10 cellular contexts compared by ENCODE assay signal in genomic region chr6:141309295-141309694, GRCh38.
DNase-seq lines count a peak whose midpoint lies in the region; ATAC-seq and TF ChIP-seq lines count a peak whose summit lies in the region.
"Had no signal": no experiment of that assay in that cellular context is flagged by ENCODE, and none has a peak within 500 bp of the region (broad histone marks: within the 10 kb centered on the region; RNA-seq: fewer than 3 reads in every experiment).

No MANE protein-coding gene starts in this region.

- no peaks in the 10 kb centered on the region for H3K4me1 Mint-ChIP-seq in effector memory CD8-positive, alpha-beta T cell (ENCODE audit: low read depth in 2 of 2)
- H3K4me1 Mint-ChIP-seq: nephron progenitor cell had no signal

- no peaks in the 10 kb centered on the region for H3K9me3 Mint-ChIP-seq in effector memory CD8-positive, alpha-beta T cell

- H3K9me3 ChIP-seq in Loucy (ENCODE audit: insufficient read depth, low read depth, low read length) (no peaks in the 10 kb centered on the region), spleen (no peaks in the 10 kb centered on the region), gastrocnemius medialis (no peaks in the 10 kb centered on the region)
- H3K9me3 ChIP-seq: adrenal gland had no signal

- H4K20me1 ChIP-seq in Loucy (ENCODE audit: insufficient read depth, low read length, poor library complexity, severe bottlenecking): no peaks in the 10 kb centered on the region

- H3K36me3 ChIP-seq in Loucy (ENCODE audit: insufficient read depth, low read length): no peaks in the 10 kb centered on the region
- H3K36me3 ChIP-seq in spleen: no peaks in the 10 kb centered on the region
- H3K36me3 ChIP-seq in gastrocnemius medialis: no peaks in the 10 kb centered on the region
- H3K36me3 ChIP-seq: adrenal gland had no signal

- no peak overlapping the region for H3K4me2 ChIP-seq in Loucy (ENCODE audit: low read depth, low read length, poor library complexity, severe bottlenecking)

- H3K27ac Mint-ChIP-seq in effector memory CD8-positive, alpha-beta T cell: no peak overlapping the region
- H3K27ac Mint-ChIP-seq: nephron progenitor cell had no signal

- DNase-seq in DMS153 (lab: John Stamatoyannopoulos, UW) (peak; percentile 64), spleen (no peak), glomerular visceral epithelial cell (ENCODE audit: extremely low spot score) (no peak), gastrocnemius medialis (no peak), NCI-H2196 (lab: John Stamatoyannopoulos, UW; ENCODE audit: unreplicated experiment) (no peak)
- DNase-seq in effector memory CD8-positive, alpha-beta T cell: no peak
- DNase-seq: adrenal gland, nephron progenitor cell had no signal

- no peaks in the 10 kb centered on the region for H3K79me2 ChIP-seq in Loucy (ENCODE audit: insufficient read depth, low read length)

- no peaks in the 10 kb centered on the region for H3K27me3 ChIP-seq in Loucy (ENCODE audit: insufficient read depth, low read length, poor library complexity, severe bottlenecking)
- no peaks in the 10 kb centered on the region for H3K27me3 ChIP-seq in spleen (replicated peaks in 1 of 7)
- no peaks in the 10 kb centered on the region for H3K27me3 ChIP-seq in gastrocnemius medialis
- H3K27me3 ChIP-seq: adrenal gland had no signal

- intact Hi-C loops in spleen (cut with DNase I; ENCODE audit: low total_unique reads): no loop called here
- intact Hi-C loops in gastrocnemius medialis (cut with DNase I; ENCODE audit: low total_unique reads): loop anchor here (10.0 kb wide), 1 partner anchor 256 kb away; no protein-coding TSS in a partner anchor

- no peak overlapping the region for H3K4me3 Mint-ChIP-seq in effector memory CD8-positive, alpha-beta T cell
- H3K4me3 Mint-ChIP-seq: nephron progenitor cell had no signal

- peak; percentile 44 for TF ChIP-seq CTCF in Loucy (conservative IDR thresholded peaks at IDR 0.05; ENCODE audit: low read length)
- peak in 1 of 11 experiments; percentile 15 for TF ChIP-seq CTCF in spleen (IDR thresholded peaks at IDR 0.05 in 8 of 11, conservative IDR thresholded peaks at IDR 0.05 in 3 of 11)
- TF ChIP-seq CTCF in gastrocnemius medialis (IDR thresholded peaks at IDR 0.05 in 4 of 5, conservative IDR thresholded peaks at IDR 0.05 in 1 of 5): peak in 1 of 5 experiments; percentile 11

- no peaks in the 10 kb centered on the region for H3K27me3 Mint-ChIP-seq in effector memory CD8-positive, alpha-beta T cell

- ATAC-seq in GM18861 (IDR thresholded peaks at IDR 0.05; ENCODE audit: unreplicated experiment) (peak; percentile 61), gastrocnemius medialis (no peak)
- peak; percentile 68 for ATAC-seq in effector memory CD8-positive, alpha-beta T cell (replicated peaks)

- H2AFZ ChIP-seq in Loucy (ENCODE audit: low read length): no peak overlapping the region

- H3K27ac ChIP-seq in spleen: no peak overlapping the region
- H3K27ac ChIP-seq in gastrocnemius medialis: no peak overlapping the region
- H3K27ac ChIP-seq: adrenal gland had no signal

- in situ Hi-C loops in gastrocnemius medialis (cut with MboI; ENCODE audit: low sequenced_read_pairs in 4 of 4): loop anchor here in 2 of 4 donors (25.0 kb wide), 1 partner anchor 253 kb away; no protein-coding TSS in a partner anchor

- no peak overlapping the region for H3K9ac ChIP-seq in Loucy (ENCODE audit: low read depth, low read length, poor library complexity, severe bottlenecking)

- no peak overlapping the region for H3K4me3 ChIP-seq in Loucy (ENCODE audit: low read length, poor library complexity, severe bottlenecking)
- no peak overlapping the region for H3K4me3 ChIP-seq in spleen
- H3K4me3 ChIP-seq in gastrocnemius medialis: no peak overlapping the region
- H3K4me3 ChIP-seq: adrenal gland had no signal

- no peaks in the 10 kb centered on the region for H3F3A ChIP-seq in Loucy (ENCODE audit: low read depth)

- no peak for TF ChIP-seq POLR2A in spleen (IDR thresholded peaks at IDR 0.05)
- TF ChIP-seq POLR2A in gastrocnemius medialis (IDR thresholded peaks at IDR 0.05): no peak

- H3K9me2 ChIP-seq in Loucy (replicated peaks; ENCODE audit: low read depth, low read length): no peaks in the 10 kb centered on the region

- no peaks in the 10 kb centered on the region for H3K4me1 ChIP-seq in Loucy (ENCODE audit: insufficient read depth, low read length, poor library complexity, severe bottlenecking)
- no peaks in the 10 kb centered on the region for H3K4me1 ChIP-seq in spleen
- no peaks in the 10 kb centered on the region for H3K4me1 ChIP-seq in gastrocnemius medialis
- H3K4me1 ChIP-seq: adrenal gland had no signal

- H3K36me3 Mint-ChIP-seq in effector memory CD8-positive, alpha-beta T cell (ENCODE audit: insufficient read depth): no peaks in the 10 kb centered on the region

Comparison
In these comparisons a context has a peak if more than half of its experiments do, and no peak if none do; other contexts are left out.
1. ATAC-seq: peak in GM18861 (single experiment) and effector memory CD8-positive, alpha-beta T cell (single experiment); none in gastrocnemius medialis (0 of 2).